In the genomic region with DNA sequence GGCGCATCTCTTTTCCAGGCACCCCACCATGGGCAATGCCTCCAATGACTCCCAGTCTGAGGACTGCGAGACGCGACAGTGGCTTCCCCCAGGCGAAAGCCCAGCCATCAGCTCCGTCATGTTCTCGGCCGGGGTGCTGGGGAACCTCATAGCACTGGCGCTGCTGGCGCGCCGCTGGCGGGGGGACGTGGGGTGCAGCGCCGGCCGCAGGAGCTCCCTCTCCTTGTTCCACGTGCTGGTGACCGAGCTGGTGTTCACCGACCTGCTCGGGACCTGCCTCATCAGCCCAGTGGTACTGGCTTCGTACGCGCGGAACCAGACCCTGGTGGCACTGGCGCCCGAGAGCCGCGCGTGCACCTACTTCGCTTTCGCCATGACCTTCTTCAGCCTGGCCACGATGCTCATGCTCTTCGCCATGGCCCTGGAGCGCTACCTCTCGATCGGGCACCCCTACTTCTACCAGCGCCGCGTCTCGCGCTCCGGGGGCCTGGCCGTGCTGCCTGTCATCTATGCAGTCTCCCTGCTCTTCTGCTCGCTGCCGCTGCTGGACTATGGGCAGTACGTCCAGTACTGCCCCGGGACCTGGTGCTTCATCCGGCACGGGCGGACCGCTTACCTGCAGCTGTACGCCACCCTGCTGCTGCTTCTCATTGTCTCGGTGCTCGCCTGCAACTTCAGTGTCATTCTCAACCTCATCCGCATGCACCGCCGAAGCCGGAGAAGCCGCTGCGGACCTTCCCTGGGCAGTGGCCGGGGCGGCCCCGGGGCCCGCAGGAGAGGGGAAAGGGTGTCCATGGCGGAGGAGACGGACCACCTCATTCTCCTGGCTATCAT, we compare ENCODE assay signal across 8 cellular contexts. TPM values are rescaled to one million over a fixed set of nuclear protein-coding genes. Genes with fewer than 3 reads are reported as not detected.
DNase-seq lines count a peak whose midpoint lies in the region; ATAC-seq, FAIRE-seq and TF ChIP-seq lines count a peak whose summit lies in the region.

No MANE protein-coding gene starts in this region.

- no peaks in the 10 kb centered on the region for H3K9me3 Mint-ChIP-seq in endothelial cell (ENCODE audit: unreplicated experiment)

- no peak for TF ChIP-seq POLR2A in GM12892 (IDR thresholded peaks at IDR 0.05; ENCODE audit: low read depth, low read length)

- H3K27me3 ChIP-seq in muscle layer of duodenum (ENCODE audit: low read depth, low read length), result no peaks in the 10 kb centered on the region
- peaks cover 9 to 17% (median 15%) of the 10 kb centered on the region in 5 donors for H3K27me3 ChIP-seq in subcutaneous abdominal adipose tissue (ENCODE audit: control insufficient read depth in 5 of 5, insufficient read depth in 4 of 5, low read length in 5 of 5)

- CTCF ChIA-PET in OCI-LY7 (lab: Charles Lee; ENCODE audit: unreplicated experiment), result no interaction called here

- H3K36me3 Mint-ChIP-seq in endothelial cell (ENCODE audit: low read depth, unreplicated experiment), result peaks cover 9% of the 10 kb centered on the region

- H3K27ac ChIP-seq in muscle layer of duodenum (ENCODE audit: low read length) (peak overlapping the region; percentile 45), subcutaneous abdominal adipose tissue (ENCODE audit: low read depth, low read length) (peak overlapping the region; percentile 51), OCI-LY7 (ENCODE audit: low read depth, low read length, poor library complexity, severe bottlenecking) (no peak overlapping the region)

- H2AFZ ChIP-seq in OCI-LY7 (ENCODE audit: low read length), result no peak overlapping the region

- no peaks in the 10 kb centered on the region for H3K9me2 ChIP-seq in OCI-LY7 (ENCODE audit: insufficient read depth, low read length)

- no peak overlapping the region for H3K4me2 ChIP-seq in OCI-LY7 (ENCODE audit: low read length)

- no peak for TF ChIP-seq CTCF in endothelial cell (IDR thresholded peaks at IDR 0.05; ENCODE audit: unreplicated experiment)
- TF ChIP-seq CTCF in OCI-LY7 (conservative IDR thresholded peaks at IDR 0.05; ENCODE audit: low read length), result no peak

- no TSS peak for BruUV-seq in OCI-LY7 (replicated peaks; lab: Mats Ljungman, UMichigan)

- DNase-seq in GM12892 (ENCODE audit: insufficient read length) (peak; percentile 21), endothelial cell (ENCODE audit: low spot score) (peak; percentile 26), OCI-LY7 (ENCODE audit: low spot score) (no peak)
- peak; percentile 42 to 55 for DNase-seq in activated CD4-positive, alpha-beta T cell treated with anti-CD3 and anti-CD28 coated beads, Interleukin-2, amount 50 U/mL, for 48 hours

- peak overlapping the region; percentile 88 for H3K4me3 Mint-ChIP-seq in endothelial cell (ENCODE audit: unreplicated experiment)

- H3K27ac Mint-ChIP-seq in endothelial cell (ENCODE audit: unreplicated experiment), result no peak overlapping the region

- no peak for FAIRE-seq in GM12892 (lab: Jason Lieb, UNC)

- H3K4me3 ChIP-seq in muscle layer of duodenum (ENCODE audit: low read depth in 1 of 2, low read length in 2 of 2) (peak overlapping the region; percentile 80 to 81), subcutaneous abdominal adipose tissue (ENCODE audit: low read depth in 1 of 5, low read length in 5 of 5) (peak overlapping the region; percentile 71 to 82 (median 80)), OCI-LY7 (ENCODE audit: low read depth, low read length, poor library complexity, severe bottlenecking) (no peak overlapping the region)

- peaks cover 14% of the 10 kb centered on the region for H3K4me1 Mint-ChIP-seq in endothelial cell (ENCODE audit: unreplicated experiment)

- POLR2A ChIA-PET in OCI-LY7 (lab: Charles Lee), result interaction anchor here (0.6 kb wide), 1 partner anchor 9 kb away, joined by 8 read pairs; no protein-coding TSS in a partner anchor

- H3K36me3 ChIP-seq in muscle layer of duodenum (ENCODE audit: control insufficient read depth in 1 of 2, insufficient read depth in 2 of 2, low read length in 2 of 2) (no peaks in the 10 kb centered on the region), subcutaneous abdominal adipose tissue (ENCODE audit: control insufficient read depth in 5 of 5, insufficient read depth in 5 of 5, low read length in 5 of 5) (no peaks in the 10 kb centered on the region), OCI-LY7 (ENCODE audit: insufficient read depth, low read length) (no peaks in the 10 kb centered on the region)

- H3K4me1 ChIP-seq in muscle layer of duodenum (ENCODE audit: control insufficient read depth in 1 of 2, insufficient read depth in 2 of 2, low read length in 2 of 2), result peaks cover 9 to 31% of the 10 kb centered on the region in 2 donors
- H3K4me1 ChIP-seq in subcutaneous abdominal adipose tissue (ENCODE audit: control insufficient read depth in 5 of 5, insufficient read depth in 5 of 5, low read length in 5 of 5), result peaks cover 3 to 44% (median 30%) of the 10 kb centered on the region in 5 donors
- H3K4me1 ChIP-seq in OCI-LY7 (ENCODE audit: insufficient read depth, low read length, poor library complexity, severe bottlenecking), result peaks cover 5% of the 10 kb centered on the region

- ATAC-seq in HG03520 (IDR thresholded peaks at IDR 0.05; ENCODE audit: unreplicated experiment) (peak; percentile 11), GM18867 (IDR thresholded peaks at IDR 0.05; ENCODE audit: unreplicated experiment) (no peak)

- H4K20me1 ChIP-seq in OCI-LY7 (ENCODE audit: insufficient read depth, low read length), result no peaks in the 10 kb centered on the region

- H3K9ac ChIP-seq in subcutaneous abdominal adipose tissue (ENCODE audit: low read length in 5 of 5), result peak overlapping the region in 4 of 5 donors; percentile 13 to 74 (median 58)

- intact Hi-C loops in OCI-LY7 (cut with micrococcal nuclease; ENCODE audit: unreplicated experiment), result no loop called here

- no peaks in the 10 kb centered on the region for H3K79me2 ChIP-seq in OCI-LY7 (ENCODE audit: insufficient read depth, low read depth, low read length)

- no peaks in the 10 kb centered on the region for H3K9me3 ChIP-seq in muscle layer of duodenum (ENCODE audit: control insufficient read depth in 1 of 2, low read length in 2 of 2)
- no peaks in the 10 kb centered on the region for H3K9me3 ChIP-seq in subcutaneous abdominal adipose tissue (ENCODE audit: control insufficient read depth in 5 of 5, low read length in 5 of 5)
- H3K9me3 ChIP-seq in OCI-LY7 (ENCODE audit: low read length), result no peaks in the 10 kb centered on the region

- H3K27me3 Mint-ChIP-seq in endothelial cell (ENCODE audit: unreplicated experiment), result peaks cover 17% of the 10 kb centered on the region

RNA-seq across cellular contexts. Expression of a gene that starts 0.6 kb away (rescaled TPM):
- polyA plus RNA-seq in GM12892 (2012; ENCODE audit: missing spikeins), result not detected
- total RNA-seq in endothelial cell (ENCODE audit: unreplicated experiment) (not detected), OCI-LY7 (2022) (not detected in 2 replicates)
- not detected in 2 replicates for total RNA-seq in OCI-LY7 (2014; rRNA removed; shearing (Covaris generic))

RNA-seq across cellular contexts. Expression of a gene that starts 47.2 kb away (rescaled TPM):
- polyA plus RNA-seq in GM12892 (2012; ENCODE audit: missing spikeins), result not detected
- total RNA-seq in endothelial cell (ENCODE audit: unreplicated experiment) (0.23 TPM), OCI-LY7 (2022) (not detected in 2 replicates)
- total RNA-seq in OCI-LY7 (2014; rRNA removed; shearing (Covaris generic)), result not detected in 2 replicates
